14 cellular contexts compared by ENCODE assay signal in genomic region chr9:117745598-117745997, GRCh38.
"Had no signal": no experiment of that assay in that cellular context is flagged by ENCODE, and none has a peak within 500 bp of the region (broad histone marks: within the 10 kb centered on the region; RNA-seq: fewer than 3 reads in every experiment).

No MANE protein-coding gene starts in this region.

- H3K27me3 ChIP-seq: gastrocnemius medialis, right atrium auricular region had no signal

- H3K27ac ChIP-seq: breast epithelium, gastrocnemius medialis had no signal

- H3K27ac Mint-ChIP-seq: activated CD4-positive, alpha-beta memory T cell treated with anti-CD3 and anti-CD28 coated beads, Interleukin-2, amount 10 ng/mL, durations not matched to agents 7 days and 5 days; activated naive CD8-positive, alpha-beta T cell; activated T-cell treated with anti-CD3 and anti-CD28 coated beads, Interleukin-2, amount 50 U/mL, for 24 hours; naive thymus-derived CD4-positive, alpha-beta T cell; stimulated activated naive CD8-positive, alpha-beta T cell treated with anti-CD3 and anti-CD28 coated beads, Interleukin-15, Interleukin-2, amounts not matched to agents 100 ng/mL and 50 ng/mL, for 24 hours had no signal

- H3K36me3 ChIP-seq: breast epithelium, gastrocnemius medialis, right atrium auricular region had no signal

- DNase-seq: activated CD4-positive, alpha-beta memory T cell treated with anti-CD3 and anti-CD28 coated beads, Interleukin-2, amount 10 ng/mL, durations not matched to agents 7 days and 5 days; activated CD4-positive, CD25-positive, alpha-beta regulatory T cell treated with anti-CD3 and anti-CD28 coated beads, Interleukin-2, amount 50 U/mL, for 72 hours; activated effector memory CD4-positive, alpha-beta T cell treated with anti-CD3 and anti-CD28 coated beads, Interleukin-2, amount 50 U/mL, for 16 hours; activated T-cell treated with anti-CD3 and anti-CD28 coated beads, Interleukin-2, amount 50 U/mL, for 24 hours; erythroblast; gastrocnemius medialis; naive thymus-derived CD4-positive, alpha-beta T cell; SW 1271; T-helper 9 cell had no signal

- H3K4me3 Mint-ChIP-seq: activated naive CD8-positive, alpha-beta T cell; activated T-cell treated with anti-CD3 and anti-CD28 coated beads, Interleukin-2, amount 50 U/mL, for 24 hours; stimulated activated naive CD8-positive, alpha-beta T cell treated with anti-CD3 and anti-CD28 coated beads, Interleukin-15, Interleukin-2, amounts not matched to agents 100 ng/mL and 50 ng/mL, for 24 hours had no signal

- H3K36me3 Mint-ChIP-seq: activated naive CD8-positive, alpha-beta T cell had no signal

- H3K4me1 ChIP-seq: breast epithelium, gastrocnemius medialis had no signal

- H3K9me3 ChIP-seq: breast epithelium, gastrocnemius medialis, mucosa of descending colon, right atrium auricular region had no signal

- H3K4me3 ChIP-seq: mucosa of descending colon had no signal

- H3K9me3 Mint-ChIP-seq: activated T-cell treated with anti-CD3 and anti-CD28 coated beads, Interleukin-2, amount 50 U/mL, for 24 hours; stimulated activated naive CD8-positive, alpha-beta T cell treated with anti-CD3 and anti-CD28 coated beads, Interleukin-15, Interleukin-2, amounts not matched to agents 100 ng/mL and 50 ng/mL, for 24 hours had no signal
